Comparison of ENCODE assay signal across 10 cellular contexts in genomic region chr4:155889036-155889793, GRCh38. TPM values are rescaled to one million over a fixed set of nuclear protein-coding genes. Genes with fewer than 3 reads are reported as not detected.
A peak's percentile ranks its signal among the peaks of the same experiment; 100 is the strongest.
DNase-seq lines count a peak whose midpoint lies in the region; ATAC-seq and TF ChIP-seq lines count a peak whose summit lies in the region.
"Had no signal": no experiment of that assay in that cellular context is flagged by ENCODE, and none has a peak within 500 bp of the region (broad histone marks: within the 10 kb centered on the region; RNA-seq: fewer than 3 reads in every experiment).

No MANE protein-coding gene starts in this region.

- no peak overlapping the region for H3K18ac ChIP-seq in mesenchymal stem cell (ENCODE audit: low read depth in 1 of 2, low read length in 2 of 2)

- H3K27ac ChIP-seq in mesenchymal stem cell (ENCODE audit: low read length, poor library complexity, severe bottlenecking) (peak overlapping the region; percentile 61), prostate gland (no peak overlapping the region)

- TF ChIP-seq POLR2A in prostate gland (IDR thresholded peaks at IDR 0.05), result no peak

- H3K9me3 ChIP-seq in mesenchymal stem cell (ENCODE audit: control insufficient read depth, low read length), result peaks cover 4% of the 10 kb centered on the region
- no peaks in the 10 kb centered on the region for H3K9me3 ChIP-seq in prostate gland

- no peaks in the 10 kb centered on the region for H3K79me1 ChIP-seq in mesenchymal stem cell (replicated peaks; ENCODE audit: low read length, poor library complexity, severe bottlenecking)

- DNase-seq in SKM-1 treated with dmso at 0.1 percent for 144 hours (lab: John Stamatoyannopoulos, UW; ENCODE audit: unreplicated experiment) (peak; percentile 94), mesenchymal stem cell (peak; percentile 94), H7 (no peak), GM13976 (ENCODE audit: low spot score) (no peak), ecto neural progenitor cell (ENCODE audit: low spot score) (no peak), prostate gland (ENCODE audit: low spot score) (no peak)

- H2BK15ac ChIP-seq in mesenchymal stem cell (ENCODE audit: low read depth, poor library complexity, severe bottlenecking), result no peak overlapping the region

- in situ Hi-C loops in GM13976 (cut with MboI; ENCODE audit: low sequenced_read_pairs, unreplicated experiment), result no loop called here

- WGBS in mesenchymal stem cell, result 48% methylated on average over 5 of the region's 5 CpGs
- WGBS in prostate gland, result 52% methylated on average over 5 of the region's 5 CpGs

- no peak overlapping the region for H3K23ac ChIP-seq in mesenchymal stem cell (ENCODE audit: low read length in 2 of 2)

- H3K4me1 ChIP-seq in mesenchymal stem cell (ENCODE audit: control insufficient read depth, insufficient read depth, low read depth, low read length), result no peaks in the 10 kb centered on the region
- H3K4me1 ChIP-seq in prostate gland (replicated peaks), result no peaks in the 10 kb centered on the region

- no peak overlapping the region for H3K14ac ChIP-seq in mesenchymal stem cell (ENCODE audit: low read length in 2 of 2)

- no peak overlapping the region for H2BK12ac ChIP-seq in mesenchymal stem cell (ENCODE audit: low read length in 2 of 2)

- no peak overlapping the region for H2BK5ac ChIP-seq in mesenchymal stem cell (ENCODE audit: low read depth, low read length, poor library complexity, severe bottlenecking)

- no peak overlapping the region for H2BK120ac ChIP-seq in mesenchymal stem cell (ENCODE audit: low read depth, low read length)

- no peak overlapping the region for H2AK5ac ChIP-seq in mesenchymal stem cell (ENCODE audit: low read length, severe bottlenecking)

- no peak for TF ChIP-seq CTCF in GM13976 (IDR thresholded peaks at IDR 0.05; ENCODE audit: borderline replicate concordance, control extremely low read depth, extremely low read depth, insufficient read depth, missing control alignments)
- no peak for TF ChIP-seq CTCF in prostate gland (IDR thresholded peaks at IDR 0.05)

- H3K4me3 ChIP-seq in mesenchymal stem cell (ENCODE audit: insufficient read depth in 1 of 2, low read depth in 1 of 2, low read length in 2 of 2), result peak overlapping the region in 1 of 2 experiments; percentile 36
- no peak overlapping the region for H3K4me3 ChIP-seq in H7 (ENCODE audit: insufficient read depth, low read depth, low read length)
- no peak overlapping the region for H3K4me3 ChIP-seq in prostate gland

- no peak overlapping the region for H4K8ac ChIP-seq in mesenchymal stem cell (ENCODE audit: low read length)

- peak; percentile 75 for ATAC-seq in GM18868 (IDR thresholded peaks at IDR 0.05; ENCODE audit: unreplicated experiment)
- ATAC-seq in HG03066 (IDR thresholded peaks at IDR 0.05; ENCODE audit: low read depth, unreplicated experiment), result peak; percentile 85
- ATAC-seq: activated naive CD4-positive, alpha-beta T cell treated with anti-CD3 and anti-CD28 coated beads, Interleukin-2, amount 50 U/mL, for 72 hours; sciatic nerve had no signal

- H3K9ac ChIP-seq in mesenchymal stem cell (ENCODE audit: low read length), result peak overlapping the region; percentile 77

- H3K4me2 ChIP-seq in mesenchymal stem cell (ENCODE audit: low read length, poor library complexity, severe bottlenecking), result peak overlapping the region; percentile 37

- no peaks in the 10 kb centered on the region for H3K36me3 ChIP-seq in mesenchymal stem cell (ENCODE audit: control insufficient read depth in 1 of 2, insufficient read depth in 2 of 2, low read depth in 1 of 2, low read length in 2 of 2)
- H3K36me3 ChIP-seq in H7 (replicated peaks; ENCODE audit: control insufficient read depth, insufficient read depth, low read length), result no peaks in the 10 kb centered on the region
- H3K36me3 ChIP-seq in prostate gland, result no peaks in the 10 kb centered on the region

- H3K4ac ChIP-seq in mesenchymal stem cell (ENCODE audit: low read depth in 1 of 2, low read length in 2 of 2), result no peak overlapping the region

- H3K27me3 ChIP-seq in mesenchymal stem cell (ENCODE audit: control insufficient read depth in 1 of 2, insufficient read depth in 1 of 2, low read length in 2 of 2), result no peaks in the 10 kb centered on the region
- no peaks in the 10 kb centered on the region for H3K27me3 ChIP-seq in H7 (ENCODE audit: control insufficient read depth, insufficient read depth, low read length)
- no peaks in the 10 kb centered on the region for H3K27me3 ChIP-seq in prostate gland (replicated peaks; ENCODE audit: insufficient read depth)

- no peak overlapping the region for H4K91ac ChIP-seq in mesenchymal stem cell (ENCODE audit: low read length)

- H2AFZ ChIP-seq in mesenchymal stem cell (ENCODE audit: low read depth, low read length), result no peak overlapping the region

- intact Hi-C loops in prostate gland (cut with DNase I), result no loop called here

RNA-seq across cellular contexts. Expression of gene TDO2, which starts 14.3 kb away (rescaled TPM):
- 4.9 TPM for polyA plus RNA-seq in mesenchymal stem cell (2013, experiment 1 of 2)
- polyA plus RNA-seq in mesenchymal stem cell (2013, experiment 2 of 2), result 5.3 TPM
- not detected in 2 replicates for total RNA-seq in H7 (2014; rRNA removed; shearing (Covaris generic))
- 1 to 10 TPM in 1 of 2 donors, under 1 TPM in 1; 0.09 to 4.8 TPM for total RNA-seq in prostate gland
- total RNA-seq: activated naive CD4-positive, alpha-beta T cell treated with anti-CD3 and anti-CD28 coated beads, Interleukin-2, amount 50 U/mL, for 72 hours; sciatic nerve had no signal

RNA-seq across cellular contexts. Expression of gene ASIC5, which starts 23.1 kb away (rescaled TPM):
- not detected for polyA plus RNA-seq in mesenchymal stem cell (2013, experiment 1 of 2)
- not detected for polyA plus RNA-seq in mesenchymal stem cell (2013, experiment 2 of 2)
- not detected in 2 replicates for total RNA-seq in H7 (2014; rRNA removed; shearing (Covaris generic))
- not detected for total RNA-seq in prostate gland
- total RNA-seq: activated naive CD4-positive, alpha-beta T cell treated with anti-CD3 and anti-CD28 coated beads, Interleukin-2, amount 50 U/mL, for 72 hours; sciatic nerve had no signal

Comparison
In these comparisons a context has a peak if more than half of its experiments do, and no peak if none do; other contexts are left out.
1. DNase-seq: peak in SKM-1 treated with dmso at 0.1 percent for 144 hours (single experiment) and mesenchymal stem cell (single experiment); none in H7 (single experiment), GM13976 (single experiment), ecto neural progenitor cell (single experiment) and prostate gland (single experiment).